Comparison of ENCODE assay signal across 26 cellular contexts in the genomic region with DNA sequence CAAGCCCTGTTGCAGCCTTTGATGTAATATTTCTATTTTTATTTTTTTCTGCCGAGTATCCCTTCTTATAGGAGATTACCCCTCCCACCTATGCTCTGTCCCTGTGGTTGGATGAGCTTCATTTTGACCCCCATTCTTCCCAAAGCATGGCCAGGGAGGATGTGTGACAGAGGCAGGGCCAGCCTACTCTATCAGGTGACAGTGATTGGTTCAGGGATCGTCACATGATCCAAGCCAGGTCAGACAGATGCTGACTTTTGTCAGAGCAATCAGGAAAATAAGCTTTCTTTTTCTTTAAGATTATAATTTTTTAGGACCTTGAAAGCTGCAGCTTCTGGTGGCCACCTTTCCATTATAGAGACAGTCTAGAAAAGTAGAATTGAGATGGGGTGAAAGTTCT.
A peak's percentile ranks its signal among the peaks of the same experiment; 100 is the strongest.
DNase-seq lines count a peak whose midpoint lies in the region; ATAC-seq, FAIRE-seq and TF ChIP-seq lines count a peak whose summit lies in the region.
"Had no signal": no experiment of that assay in that cellular context is flagged by ENCODE, and none has a peak within 500 bp of the region (broad histone marks: within the 10 kb centered on the region; RNA-seq: fewer than 3 reads in every experiment).

No MANE protein-coding gene starts in this region.

- H3K27me3 ChIP-seq in PC-9 (ENCODE audit: insufficient read depth, low read depth) (no peaks in the 10 kb centered on the region), H1 (replicated peaks in 1 of 4; ENCODE audit: control insufficient read depth in 3 of 4, extremely low read depth in 1 of 4, insufficient read depth in 3 of 4, low read length in 3 of 4) (no peaks in the 10 kb centered on the region)
- H3K27me3 ChIP-seq: BE2C, BLaER1 had no signal

- H3K9me2 ChIP-seq in PC-9 (ENCODE audit: insufficient read depth): no peaks in the 10 kb centered on the region; the same call in 1 of the 2 replicates

- FAIRE-seq in H1 (lab: Jason Lieb, UNC): no peak
- FAIRE-seq: A204.1, GM12878, GM12892, GM18507 had no signal

- H3K56ac ChIP-seq in H1 (replicated peaks; ENCODE audit: insufficient read length, low read depth, low read length): no peak overlapping the region

- no peaks in the 10 kb centered on the region for H3F3A ChIP-seq in PC-9 (ENCODE audit: insufficient read depth, low read depth)

- no peak overlapping the region for H4K91ac ChIP-seq in H1 (replicated peaks; ENCODE audit: insufficient read length, low read length)

- TF ChIP-seq POLR2A in H1 (IDR thresholded peaks at IDR 0.05; ENCODE audit: control extremely low read depth in 1 of 2, low read depth in 2 of 2, low read length in 2 of 2): no peak

- H3K9me3 Mint-ChIP-seq in osteocyte (ENCODE audit: unreplicated experiment): no peaks in the 10 kb centered on the region

- POLR2A ChIA-PET in PC-9 (lab: Charles Lee; ENCODE audit: unreplicated experiment): no interaction called here
- POLR2A ChIA-PET in H1 (lab: Charles Lee; ENCODE audit: partially characterized antibody): no interaction called here

- no peaks in the 10 kb centered on the region for H3K36me3 ChIP-seq in PC-9 (ENCODE audit: low read depth)
- no peaks in the 10 kb centered on the region for H3K36me3 ChIP-seq in H1 (ENCODE audit: control insufficient read depth in 2 of 4, insufficient read depth in 4 of 4, low read length in 3 of 4)
- H3K36me3 ChIP-seq: BE2C, BLaER1 had no signal

- H3K4me3 ChIP-seq in PC-9 (no peak overlapping the region), H1 (ENCODE audit: extremely low read depth in 1 of 4, insufficient read depth in 2 of 4, low read depth in 3 of 4, low read length in 4 of 4) (no peak overlapping the region)
- H3K4me3 ChIP-seq: BLaER1, GM12878 had no signal

- H2BK12ac ChIP-seq in H1 (ENCODE audit: low read depth, low read length): no peak overlapping the region

- no peak overlapping the region for H2AK5ac ChIP-seq in H1 (ENCODE audit: low read depth, low read length)

- H3K23ac ChIP-seq in H1 (ENCODE audit: insufficient read length): no peak overlapping the region

- no peak for TF ChIP-seq EP300 in H1 (IDR thresholded peaks at IDR 0.05; ENCODE audit: borderline replicate concordance in 1 of 2, low read depth in 2 of 2, low read length in 2 of 2)

- H3K4me2 ChIP-seq in PC-9 (no peak overlapping the region), H1 (ENCODE audit: insufficient read depth in 1 of 2, low read depth in 2 of 2, low read length in 2 of 2) (no peak overlapping the region)
- H3K4me2 ChIP-seq: BLaER1 had no signal

- H3K27ac ChIP-seq in PC-9: no peak overlapping the region
- no peak overlapping the region for H3K27ac ChIP-seq in H1 (ENCODE audit: low read depth, low read length)
- H3K27ac ChIP-seq: BLaER1 had no signal

- no peaks in the 10 kb centered on the region for H3K23me2 ChIP-seq in H1 (ENCODE audit: low read depth, low read length)

- H4K5ac ChIP-seq in H1 (ENCODE audit: insufficient read length, low read depth, low read length): no peak overlapping the region

- H3K4me1 Mint-ChIP-seq in osteocyte (ENCODE audit: unreplicated experiment): no peaks in the 10 kb centered on the region
- H3K4me1 Mint-ChIP-seq: CD14-positive monocyte; CD4-positive, alpha-beta memory T cell; CD4-positive, CD25-positive, alpha-beta regulatory T cell; CD8-positive, alpha-beta memory T cell had no signal

- H4K8ac ChIP-seq in H1 (ENCODE audit: extremely low read depth, insufficient read depth, low read length): no peak overlapping the region

- H2BK120ac ChIP-seq in H1 (replicated peaks; ENCODE audit: low read depth, low read length): no peak overlapping the region

- peaks cover 4% of the 10 kb centered on the region for H3K27me3 Mint-ChIP-seq in osteocyte (ENCODE audit: unreplicated experiment)
- H3K27me3 Mint-ChIP-seq: CD4-positive, alpha-beta memory T cell; CD4-positive, CD25-positive, alpha-beta regulatory T cell; CD8-positive, alpha-beta memory T cell had no signal

- no peak for ATAC-seq in left lobe of liver
- ATAC-seq: GM12878 had no signal

- H2AFZ ChIP-seq in PC-9 (0 out of 2 replicates have a peak overlapping the region, but pooled peaks have one; percentile 8), H1 (ENCODE audit: low read length) (no peak overlapping the region)

- 90% methylated on average over 2 of the region's 2 CpGs; no CpG with 5 or more reads in 1 of the 2 experiments for WGBS in H1 (ENCODE audit: extremely low coverage in 1 of 2, insufficient coverage in 1 of 2, insufficient read length in 1 of 2, insufficient replicate concordance in 2 of 2, low coverage in 1 of 2, low lambda C conversion rate in 2 of 2, missing lambda C conversion rate in 1 of 2), 2 experiments

- H3K9me3 ChIP-seq in PC-9 (ENCODE audit: insufficient read depth, low read depth): no peaks in the 10 kb centered on the region
- H3K9me3 ChIP-seq in H1 (ENCODE audit: insufficient read depth in 2 of 2, low read depth in 1 of 2, low read length in 1 of 2): no peaks in the 10 kb centered on the region
- H3K9me3 ChIP-seq: BE2C, BLaER1 had no signal

- intact Hi-C loops in PC-9 (cut with micrococcal nuclease; ENCODE audit: unreplicated experiment): no loop called here

- CTCF ChIA-PET in PC-9 (lab: Charles Lee): no interaction called here
- CTCF ChIA-PET in H1 (lab: Charles Lee; ENCODE audit: partially characterized antibody): no interaction called here

- no peaks in the 10 kb centered on the region for H3K4me1 ChIP-seq in PC-9 (replicated peaks; ENCODE audit: insufficient read depth)
- H3K4me1 ChIP-seq in H1 (replicated peaks in 1 of 4; ENCODE audit: control insufficient read depth in 3 of 4, insufficient read depth in 4 of 4, low read length in 3 of 4): no peaks in the 10 kb centered on the region
- H3K4me1 ChIP-seq: BE2C, BLaER1 had no signal

- H3K36me3 Mint-ChIP-seq in osteocyte (ENCODE audit: unreplicated experiment): no peaks in the 10 kb centered on the region
- H3K36me3 Mint-ChIP-seq: CD14-positive monocyte; CD4-positive, CD25-positive, alpha-beta regulatory T cell had no signal

- H2BK20ac ChIP-seq in H1 (ENCODE audit: low read length): no peak overlapping the region

- H3K18ac ChIP-seq in H1 (ENCODE audit: extremely low read depth, low read length): no peak overlapping the region

- no peak overlapping the region for H3K9ac ChIP-seq in H1 (replicated peaks in 1 of 4; ENCODE audit: extremely low read depth in 1 of 4, low read depth in 3 of 4, low read length in 3 of 4)
- H3K9ac ChIP-seq: BLaER1 had no signal

- H3K27ac Mint-ChIP-seq in osteocyte (ENCODE audit: unreplicated experiment): no peak overlapping the region
- H3K27ac Mint-ChIP-seq: CD14-positive monocyte; CD4-positive, alpha-beta memory T cell; CD4-positive, CD25-positive, alpha-beta regulatory T cell; CD8-positive, alpha-beta memory T cell had no signal

- H3K79me2 ChIP-seq in PC-9 (ENCODE audit: low read depth): no peaks in the 10 kb centered on the region
- H3K79me2 ChIP-seq in H1 (ENCODE audit: control insufficient read depth in 1 of 2, insufficient read depth in 2 of 2, low read length in 2 of 2): no peaks in the 10 kb centered on the region

- TF ChIP-seq CTCF in PC-9 (conservative IDR thresholded peaks at IDR 0.05) (no peak), H1 (IDR thresholded peaks at IDR 0.05; ENCODE audit: control extremely low read depth in 1 of 3, insufficient read depth in 1 of 3, low read depth in 1 of 3, low read length in 3 of 3) (no peak), osteocyte (IDR thresholded peaks at IDR 0.05) (no peak)

- H2BK15ac ChIP-seq in H1 (ENCODE audit: low read length): no peak overlapping the region

- DNase-seq in PC-9 (no peak), H1 (ENCODE audit: low read depth in 1 of 2, low spot score in 2 of 2) (no peak), osteocyte (ENCODE audit: extremely low spot score, unreplicated experiment) (no peak), left lobe of liver (ENCODE audit: low spot score) (no peak)
- DNase-seq in activated naive CD4-positive, alpha-beta T cell treated with Interleukin-2 at 50 U/mL for 16 hours: no peak
- DNase-seq: 8988T; ACHN; BE2C; C1 segment of cervical spinal cord; CD4-positive, alpha-beta memory T cell; CD4-positive, CD25-positive, alpha-beta regulatory T cell; CD8-positive, alpha-beta memory T cell; COR-L47; DMS 273 treated with DMSO at 0.1 percent for 48 hours; DMS153; DMS53; DMS79; DND-41; EL; GDM1 had no signal

- H3K79me1 ChIP-seq in H1 (ENCODE audit: low read depth, low read length): no peaks in the 10 kb centered on the region

- no peaks in the 10 kb centered on the region for H4K20me1 ChIP-seq in PC-9 (ENCODE audit: insufficient read depth)
- H4K20me1 ChIP-seq in H1 (replicated peaks in 1 of 2; ENCODE audit: control insufficient read depth in 1 of 2, insufficient read depth in 2 of 2, low read length in 2 of 2): no peaks in the 10 kb centered on the region
- H4K20me1 ChIP-seq: BLaER1 had no signal

- TF ChIP-seq RAD21 in H1 (IDR thresholded peaks at IDR 0.05 in 1 of 2, conservative IDR thresholded peaks at IDR 0.05 in 1 of 2; ENCODE audit: low read depth in 2 of 2, low read length in 2 of 2): no peak

- BruUV-seq in PC-9 (replicated peaks; lab: Mats Ljungman, UMichigan): no TSS peak

- no peak overlapping the region for H2BK5ac ChIP-seq in H1 (ENCODE audit: low read depth, low read length)

- no peak overlapping the region for H3K4ac ChIP-seq in H1 (replicated peaks; ENCODE audit: insufficient read length, low read depth, low read length)

- H3K14ac ChIP-seq in H1 (ENCODE audit: insufficient read length): no peak overlapping the region

- H3K4me3 Mint-ChIP-seq in osteocyte (ENCODE audit: unreplicated experiment): no peak overlapping the region
- H3K4me3 Mint-ChIP-seq: CD14-positive monocyte; CD4-positive, alpha-beta memory T cell; CD4-positive, CD25-positive, alpha-beta regulatory T cell; CD8-positive, alpha-beta memory T cell had no signal

TF ChIP-seq in H1, 55 proteins besides CTCF, POLR2A, EP300 and RAD21:
- 0 out of 2 replicates have a peak, but pooled peaks have one; percentile 7 for TF ChIP-seq USF2 (IDR thresholded peaks at IDR 0.05; ENCODE audit: low read length)
- TF ChIP-seq KDM5A (IDR thresholded peaks at IDR 0.05; ENCODE audit: low read length): no peak
- TF ChIP-seq, protein P1, sequence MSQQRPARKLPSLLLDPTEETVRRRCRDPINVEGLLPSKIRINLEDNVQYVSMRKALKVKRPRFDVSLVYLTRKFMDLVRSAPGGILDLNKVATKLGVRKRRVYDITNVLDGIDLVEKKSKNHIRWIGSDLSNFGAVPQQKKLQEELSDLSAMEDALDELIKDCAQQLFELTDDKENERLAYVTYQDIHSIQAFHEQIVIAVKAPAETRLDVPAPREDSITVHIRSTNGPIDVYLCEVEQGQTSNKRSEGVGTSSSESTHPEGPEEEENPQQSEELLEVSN (IDR thresholded peaks at IDR 0.05): no peak
TF ChIP-seq in H1: peak in this region for 1.
